11 cellular contexts compared by ENCODE assay signal in the genomic region with DNA sequence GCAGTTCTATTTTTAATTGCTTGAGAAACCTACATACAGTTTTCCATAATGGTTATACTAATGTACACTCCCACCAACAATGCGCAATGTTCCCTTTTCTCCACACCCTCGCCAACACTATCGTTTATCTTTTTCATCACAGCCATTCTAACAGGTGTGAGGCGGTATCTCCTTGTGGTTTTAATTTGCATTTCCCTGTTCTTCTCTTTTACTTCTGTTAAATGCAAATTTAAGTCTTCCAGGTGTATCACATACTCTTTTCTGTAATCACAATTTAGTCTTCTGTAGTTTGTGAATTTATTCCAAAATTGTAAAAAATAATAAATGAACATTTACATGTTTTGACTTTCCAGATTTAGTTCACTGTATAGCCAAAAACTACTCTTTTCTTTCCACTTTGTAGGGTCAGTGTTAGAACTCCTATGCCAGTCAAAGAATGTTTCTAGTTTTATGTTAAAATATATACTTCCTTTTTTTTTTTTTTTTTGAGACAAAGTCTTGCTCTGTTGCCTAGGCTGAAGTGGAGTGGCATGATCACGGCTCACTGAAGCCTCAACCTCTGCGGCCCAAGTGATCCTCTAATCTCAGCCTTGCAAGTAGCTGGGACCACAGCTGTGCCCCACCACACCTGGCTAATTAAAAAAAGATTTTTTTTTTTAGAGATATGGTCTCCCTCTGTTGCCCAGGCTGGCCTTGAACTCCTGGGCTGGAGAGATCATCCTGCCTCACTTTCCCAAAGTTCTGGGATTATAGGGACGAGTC. TPM values are rescaled to one million over a fixed set of nuclear protein-coding genes. Genes with fewer than 3 reads are reported as not detected.
DNase-seq lines count a peak whose midpoint lies in the region; ATAC-seq, FAIRE-seq and TF ChIP-seq lines count a peak whose summit lies in the region.
"Had no signal": no experiment of that assay in that cellular context is flagged by ENCODE, and none has a peak within 500 bp of the region (broad histone marks: within the 10 kb centered on the region; RNA-seq: fewer than 3 reads in every experiment).

No MANE protein-coding gene starts in this region.

- intact Hi-C loops in thyroid gland (cut with DNase I): no loop called here

- H3K4me3 ChIP-seq in thyroid gland (replicated peaks in 1 of 3): no peak overlapping the region
- H3K4me3 ChIP-seq: right lobe of liver had no signal

- no peak for TF ChIP-seq CTCF in thyroid gland (IDR thresholded peaks at IDR 0.05)

- ATAC-seq in HG02759 (IDR thresholded peaks at IDR 0.05; ENCODE audit: unreplicated experiment) (peak; percentile 75), HG03460 (IDR thresholded peaks at IDR 0.05; ENCODE audit: unreplicated experiment) (peak; percentile 86)
- ATAC-seq: PC-3, right lobe of liver had no signal

- WGBS in thyroid gland, 2 donors: 71 to 80% methylated on average over 7 of the region's 7 CpGs

- H3K27me3 ChIP-seq in thyroid gland: no peaks in the 10 kb centered on the region
- H3K27me3 ChIP-seq: right lobe of liver had no signal

- DNase-seq in GM19239 (ENCODE audit: insufficient read length, low spot score) (no peak), thyroid gland (peak; percentile 58), A172 (ENCODE audit: low spot score) (no peak)
- DNase-seq in stimulated activated CD4-positive, alpha-beta T cell treated with anti-CD3 and anti-CD28 coated beads, Interleukin-4, amount 100 ng/mL, for 1 hour: no peak
- no peak for DNase-seq in stimulated activated naive CD4-positive, alpha-beta T cell (lab: John Stamatoyannopoulos, UW)
- DNase-seq: hippocampal formation, NCI-H1417, PC-3, right lobe of liver had no signal

- H3K27ac ChIP-seq in thyroid gland: peak overlapping the region in 2 of 3 donors; percentile 9 to 46
- H3K27ac ChIP-seq: right lobe of liver had no signal

- peaks cover 8 to 21% of the 10 kb centered on the region in 2 donors for H3K4me1 ChIP-seq in thyroid gland

- no peaks in the 10 kb centered on the region for H3K9me3 ChIP-seq in thyroid gland
- H3K9me3 ChIP-seq: right lobe of liver had no signal

- TF ChIP-seq POLR2A in thyroid gland (IDR thresholded peaks at IDR 0.05): no peak

- no peaks in the 10 kb centered on the region for H3K36me3 ChIP-seq in thyroid gland
- H3K36me3 ChIP-seq: right lobe of liver had no signal

- FAIRE-seq in GM19239 (lab: Jason Lieb, UNC): peak; percentile 86

RNA-seq across cellular contexts. Expression of gene ACYP2, which starts 15.4 kb away (rescaled TPM):
- 10 to 100 TPM; 14.1 to 29.2 (median 26.2) TPM for total RNA-seq in thyroid gland
- 6.4 and 8.9 TPM in 2 replicates for total RNA-seq in A172 (2014; rRNA removed; shearing (Covaris generic))

Comparison
In these comparisons a context has a peak if more than half of its experiments do, and no peak if none do; other contexts are left out.
1. DNase-seq: peak in thyroid gland (2 of 2); none in GM19239 (single experiment), stimulated activated CD4-positive, alpha-beta T cell treated with anti-CD3 and anti-CD28 coated beads, Interleukin-4, amount 100 ng/mL, for 1 hour (single experiment), A172 (single experiment) and stimulated activated naive CD4-positive, alpha-beta T cell (0 of 6).